In genomic region chr21:40768056-40768455, GRCh38 we compare ENCODE assay signal across 20 cellular contexts.
"Had no signal": no experiment of that assay in that cellular context is flagged by ENCODE, and none has a peak within 500 bp of the region (broad histone marks: within the 10 kb centered on the region; RNA-seq: fewer than 3 reads in every experiment).

No MANE protein-coding gene starts in this region.

- H3K27ac ChIP-seq: foreskin keratinocyte, hepatocyte, left ventricle myocardium inferior, lower lobe of right lung, right atrium auricular region, sigmoid colon, skin epidermis, stomach, thoracic aorta, transverse colon had no signal

- DNase-seq: effector CD4-positive, alpha-beta T cell; endodermal cell; erythroblast; foreskin keratinocyte; kidney; left cardiac atrium; left ventricle myocardium inferior; lower lobe of right lung; natural killer cell; posterior cingulate gyrus; sigmoid colon; stimulated activated CD4-positive, alpha-beta T cell treated with anti-CD3 and anti-CD28 coated beads, Interleukin-2, amount 100 ng/mL, for 24 hours; stimulated activated CD4-positive, alpha-beta T cell treated with anti-CD3 and anti-CD28 coated beads, Interleukin-4, amount 100 ng/mL, for 4 hours; stimulated activated naive CD4-positive, alpha-beta T cell; stomach; transverse colon had no signal
